Comparison of ENCODE assay signal across 9 cellular contexts in genomic region chr10:7258948-7259523, GRCh38.
DNase-seq lines count a peak whose midpoint lies in the region; ATAC-seq and TF ChIP-seq lines count a peak whose summit lies in the region.
"Had no signal": no experiment of that assay in that cellular context is flagged by ENCODE, and none has a peak within 500 bp of the region (broad histone marks: within the 10 kb centered on the region; RNA-seq: fewer than 3 reads in every experiment).

No MANE protein-coding gene starts in this region.

- H2BK120ac ChIP-seq in mesendoderm (ENCODE audit: low read depth, low read length): no peak overlapping the region

- no peak overlapping the region for H3K18ac ChIP-seq in mesendoderm (ENCODE audit: low read length)

- H3K4me3 Mint-ChIP-seq in CD8-positive, alpha-beta T cell: peak overlapping the region; percentile 54
- H3K4me3 Mint-ChIP-seq: neural crest cell had no signal

- no peak overlapping the region for H4K8ac ChIP-seq in mesendoderm (ENCODE audit: low read depth, low read length)

- H2AK5ac ChIP-seq in mesendoderm (ENCODE audit: low read length): no peak overlapping the region

- peak overlapping the region; percentile 86 for H3K27ac Mint-ChIP-seq in CD8-positive, alpha-beta T cell

- H2BK5ac ChIP-seq in mesendoderm (ENCODE audit: low read length): no peak overlapping the region

- no peak overlapping the region for H3K4me3 ChIP-seq in CD8-positive, alpha-beta T cell (ENCODE audit: low read depth, low read length)
- no peak overlapping the region for H3K4me3 ChIP-seq in effector memory CD4-positive, alpha-beta T cell (ENCODE audit: insufficient read depth, low read depth, low read length, poor library complexity, severe bottlenecking)
- H3K4me3 ChIP-seq in mesendoderm (ENCODE audit: low read length): no peak overlapping the region

- H2BK15ac ChIP-seq in mesendoderm (replicated peaks; ENCODE audit: low read depth): no peak overlapping the region

- CTCF ChIA-PET in CD8-positive, alpha-beta T cell (lab: Charles Lee): interaction anchor here (0.6 to 2.5 kb wide), 11 partner anchors 9 to 340 kb away, joined by 3 to 16 read pairs (median 5); partner anchors contain the start of gene SFMBT2

- H3K36me3 ChIP-seq in CD8-positive, alpha-beta T cell (ENCODE audit: insufficient read depth, low read length): no peaks in the 10 kb centered on the region
- H3K36me3 ChIP-seq in effector memory CD4-positive, alpha-beta T cell (ENCODE audit: control insufficient read depth, insufficient read depth, low read length): no peaks in the 10 kb centered on the region
- no peaks in the 10 kb centered on the region for H3K36me3 ChIP-seq in mesendoderm (ENCODE audit: control insufficient read depth, insufficient read depth, low read length)

- no peak overlapping the region for H3K9ac ChIP-seq in mesendoderm (ENCODE audit: low read length)

- no peak overlapping the region for H3K56ac ChIP-seq in mesendoderm (ENCODE audit: low read length)

- H3K27me3 ChIP-seq in CD8-positive, alpha-beta T cell (ENCODE audit: insufficient read depth, low read length): no peaks in the 10 kb centered on the region
- no peaks in the 10 kb centered on the region for H3K27me3 ChIP-seq in effector memory CD4-positive, alpha-beta T cell (replicated peaks; ENCODE audit: control insufficient read depth, insufficient read depth, low read length, poor library complexity, severe bottlenecking)
- no peaks in the 10 kb centered on the region for H3K27me3 ChIP-seq in mesendoderm (ENCODE audit: insufficient read depth, low read length, poor library complexity)

- peaks cover 61% of the 10 kb centered on the region for H3K4me1 Mint-ChIP-seq in CD8-positive, alpha-beta T cell (ENCODE audit: low read depth)

- TF ChIP-seq CTCF in CD8-positive, alpha-beta T cell (IDR thresholded peaks at IDR 0.05): no peak

- no peak overlapping the region for H3K4ac ChIP-seq in mesendoderm (ENCODE audit: low read depth, low read length)

- intact Hi-C loops in CD8-positive, alpha-beta T cell (cut with DNase I, micrococcal nuclease): loop anchor here (1.0 to 5.0 kb wide), 6 partner anchors 10 to 342 kb away; no protein-coding TSS in a partner anchor

- no peak overlapping the region for H4K5ac ChIP-seq in mesendoderm (ENCODE audit: low read length)

- POLR2A ChIA-PET in CD8-positive, alpha-beta T cell (lab: Charles Lee): interaction anchor here (0.7 to 1.7 kb wide), 7 partner anchors 10 to 729 kb away, joined by 3 to 12 read pairs (median 3); partner anchors contain the start of gene SFMBT2

- H3K36me3 Mint-ChIP-seq in CD8-positive, alpha-beta T cell: peaks cover 19% of the 10 kb centered on the region

- peak; percentile 90 for ATAC-seq in CD8-positive, alpha-beta T cell
- ATAC-seq in HG02870 (IDR thresholded peaks at IDR 0.05; ENCODE audit: unreplicated experiment): peak; percentile 58

- H3K27me3 Mint-ChIP-seq in CD8-positive, alpha-beta T cell (ENCODE audit: low read depth): no peaks in the 10 kb centered on the region

- peak; percentile 48 to 87 (median 71) for DNase-seq in CD8-positive, alpha-beta T cell
- DNase-seq in activated CD4-positive, CD25-positive, alpha-beta regulatory T cell (lab: John Stamatoyannopoulos, UW): peak; percentile 12 to 23 (median 18)
- peak in 2 of 3 donors; percentile 15 to 38 for DNase-seq in effector memory CD4-positive, alpha-beta T cell
- peak; percentile 43 for DNase-seq in stimulated activated naive CD4-positive, alpha-beta T cell treated with Interleukin-2 at 50 U/mL for 16 hours (lab: John Stamatoyannopoulos, UW)
- no peak for DNase-seq in NCI-H748 (lab: John Stamatoyannopoulos, UW; ENCODE audit: unreplicated experiment)
- no peak for DNase-seq in iPS-NIHi7 (ENCODE audit: extremely low spot score)
- no peak for DNase-seq in mesendoderm

- H3K4me1 ChIP-seq in CD8-positive, alpha-beta T cell (ENCODE audit: insufficient read depth, low read length): peaks cover 48% of the 10 kb centered on the region
- H3K4me1 ChIP-seq in effector memory CD4-positive, alpha-beta T cell (ENCODE audit: control insufficient read depth, insufficient read depth, low read length, poor library complexity, severe bottlenecking): peaks cover 18% of the 10 kb centered on the region
- H3K4me1 ChIP-seq in mesendoderm (ENCODE audit: control insufficient read depth, low read depth, low read length): no peaks in the 10 kb centered on the region

- H3K79me1 ChIP-seq in mesendoderm (ENCODE audit: low read length): no peaks in the 10 kb centered on the region

- H3K79me2 ChIP-seq in mesendoderm (ENCODE audit: control insufficient read depth, insufficient read depth, low read length): no peaks in the 10 kb centered on the region

- no peaks in the 10 kb centered on the region for H3K9me3 ChIP-seq in CD8-positive, alpha-beta T cell (ENCODE audit: low read length)
- no peaks in the 10 kb centered on the region for H3K9me3 ChIP-seq in effector memory CD4-positive, alpha-beta T cell (ENCODE audit: control insufficient read depth, low read length)

- H3K23ac ChIP-seq in mesendoderm (ENCODE audit: low read length): no peak overlapping the region

- peak overlapping the region; percentile 38 for H3K27ac ChIP-seq in CD8-positive, alpha-beta T cell (ENCODE audit: low read depth, low read length)
- no peak overlapping the region for H3K27ac ChIP-seq in effector memory CD4-positive, alpha-beta T cell (ENCODE audit: insufficient read depth, low read length, poor library complexity, severe bottlenecking)
- no peak overlapping the region for H3K27ac ChIP-seq in mesendoderm (ENCODE audit: low read depth, low read length)

- no peaks in the 10 kb centered on the region for H3K9me3 Mint-ChIP-seq in CD8-positive, alpha-beta T cell
- H3K9me3 Mint-ChIP-seq: neural crest cell had no signal

- no peak overlapping the region for H3K4me2 ChIP-seq in mesendoderm (ENCODE audit: low read length)

- WGBS in mesendoderm (ENCODE audit: extremely low coverage, insufficient coverage, low lambda C conversion rate): no CpG with 5 or more reads among the region's 8 CpGs

Comparison
In these comparisons a context has a peak if more than half of its experiments do, and no peak if none do; other contexts are left out.
1. DNase-seq: peak in CD8-positive, alpha-beta T cell (7 of 7), activated CD4-positive, CD25-positive, alpha-beta regulatory T cell (4 of 4), effector memory CD4-positive, alpha-beta T cell (2 of 3) and stimulated activated naive CD4-positive, alpha-beta T cell treated with Interleukin-2 at 50 U/mL for 16 hours (single experiment); none in NCI-H748 (single experiment), iPS-NIHi7 (single experiment) and mesendoderm (single experiment).